Comparison of ENCODE assay signal across 8 cellular contexts in the genomic region with DNA sequence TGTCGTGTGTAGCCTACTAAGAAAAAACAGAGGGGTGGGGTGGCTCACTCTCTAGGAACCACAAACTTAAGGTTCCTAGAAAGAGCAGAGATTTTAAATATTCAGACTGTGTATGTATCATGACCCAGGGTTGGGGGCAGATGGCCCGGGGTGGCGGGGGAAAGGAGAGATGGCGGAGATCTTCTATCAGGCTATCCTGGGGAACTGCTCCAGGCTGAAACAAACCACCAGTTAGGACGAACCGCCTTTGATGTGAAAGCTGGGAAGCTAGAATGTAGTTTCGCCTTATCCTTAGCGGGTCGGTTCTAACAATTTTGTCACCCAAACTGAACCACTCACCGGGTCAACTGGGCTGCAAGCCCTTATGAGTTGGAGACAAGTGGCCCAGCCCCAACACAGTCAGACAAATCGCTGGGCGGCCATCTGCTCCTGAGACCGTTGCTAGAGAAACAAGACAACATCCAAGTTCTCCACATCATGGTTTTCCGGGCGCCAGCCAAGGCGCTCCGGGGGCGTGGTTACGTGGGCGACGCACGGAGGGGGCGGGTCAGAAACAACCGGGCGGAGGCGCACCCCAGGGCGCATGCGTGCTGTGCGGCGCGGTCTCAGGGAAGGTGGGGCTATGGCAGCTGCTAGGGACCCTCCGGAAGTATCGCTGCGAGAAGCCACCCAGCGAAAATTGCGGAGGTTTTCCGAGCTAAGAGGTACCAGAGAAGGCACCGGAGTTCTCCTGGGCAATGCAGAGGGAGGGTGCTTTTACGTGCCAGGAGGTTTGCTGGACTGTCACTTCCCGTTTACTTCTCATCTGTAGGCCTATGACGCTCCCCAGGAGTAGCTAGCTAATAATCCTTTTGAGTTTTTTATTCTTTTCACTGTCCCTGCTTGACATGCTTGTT.
DNase-seq lines count a peak whose midpoint lies in the region; ATAC-seq and FAIRE-seq lines count a peak whose summit lies in the region.

TSS of gene FPGT (plus strand) at position 586 of the 896 bp plus-strand sequence. CDS start at position 623, 37 bp downstream.
TSS of gene LRRIQ3 (minus strand) at position 520 of the 896 bp plus-strand sequence. CDS start 14,492 bp downstream, outside the sequence.

- ATAC-seq in GM19043 (IDR thresholded peaks at IDR 0.05; ENCODE audit: low read depth, unreplicated experiment) (peak; percentile 95), HG03354 (IDR thresholded peaks at IDR 0.05; ENCODE audit: poor library complexity, severe bottlenecking, unreplicated experiment) (peak; percentile 95)
- peak; percentile 77 to 87 for ATAC-seq in activated CD4-positive, CD25-positive, alpha-beta regulatory T cell treated with anti-CD3 and anti-CD28 coated beads, Interleukin-2, amount 50 U/mL, for 24 hours

- FAIRE-seq in islet of Langerhans (lab: Jason Lieb, UNC) = peak; percentile 60

- peak; percentile 100 for DNase-seq in AG20443 (ENCODE audit: low spot score)
- DNase-seq in NCI-H446 (lab: John Stamatoyannopoulos, UW) = peak; percentile 98 to 99
- peak; percentile 84 to 96 for DNase-seq in cerebellar nuclear complex (lab: John Stamatoyannopoulos, UW)
- DNase-seq in stimulated activated CD4-positive, alpha-beta T cell treated with anti-CD3 and anti-CD28 coated beads, Interleukin-12 subunit alpha, Interleukin-12 subunit beta, amount 100 ng/mL, for 24 hours (ENCODE audit: low read depth in 2 of 2) = peak; percentile 92 to 94

Comparison
In these comparisons a context has a peak if more than half of its experiments do, and no peak if none do; other contexts are left out.
1. Peak in every context shown above with its lines: DNase-seq and ATAC-seq.